ENCODE assay signal across 1 cellular context in the genomic region with DNA sequence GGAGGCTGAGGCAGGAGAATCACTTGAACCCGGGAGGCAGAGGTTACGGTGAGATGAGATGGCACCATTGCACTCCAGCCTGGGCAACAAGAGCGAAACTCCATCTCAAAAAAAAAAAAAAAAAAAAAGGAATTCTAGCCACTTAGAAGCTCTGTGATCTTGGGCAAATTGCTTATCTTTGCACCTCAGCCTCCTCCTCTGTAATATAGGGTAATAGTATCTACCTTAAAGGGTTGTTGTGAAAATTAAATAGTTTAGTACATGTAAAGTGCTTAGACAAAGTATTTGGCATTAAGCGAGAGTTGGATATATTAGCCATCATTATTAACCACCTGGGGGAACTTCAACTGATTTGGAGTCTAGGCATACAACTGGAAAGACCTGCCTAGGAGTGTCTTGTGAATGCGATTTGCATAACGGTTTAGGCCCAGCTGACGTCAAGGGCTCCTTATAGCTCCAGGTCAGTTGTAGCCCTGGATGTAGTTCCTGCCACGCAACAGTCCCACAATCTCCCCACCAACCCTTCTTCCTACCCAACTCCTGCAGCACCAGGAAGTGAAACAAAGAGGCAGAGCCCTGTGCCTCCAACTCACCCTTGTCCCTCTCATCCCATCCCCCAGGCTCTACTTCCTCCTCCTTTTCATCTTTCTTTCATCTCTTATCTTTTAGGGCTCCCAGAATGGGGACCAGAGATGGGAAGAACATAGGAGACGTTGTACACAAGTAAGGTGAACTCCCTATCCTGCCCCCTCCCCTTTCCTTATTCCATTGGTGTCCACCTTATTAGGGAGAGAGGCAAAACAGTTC.
TF ChIP-seq lines count a peak whose summit lies in the region.

No MANE protein-coding gene starts in this region.

TF ChIP-seq in K562, 482 proteins besides CTCF, POLR2A, EP300 and RAD21 (continued from another document and continues in another):
- TF ChIP-seq, protein P1, sequence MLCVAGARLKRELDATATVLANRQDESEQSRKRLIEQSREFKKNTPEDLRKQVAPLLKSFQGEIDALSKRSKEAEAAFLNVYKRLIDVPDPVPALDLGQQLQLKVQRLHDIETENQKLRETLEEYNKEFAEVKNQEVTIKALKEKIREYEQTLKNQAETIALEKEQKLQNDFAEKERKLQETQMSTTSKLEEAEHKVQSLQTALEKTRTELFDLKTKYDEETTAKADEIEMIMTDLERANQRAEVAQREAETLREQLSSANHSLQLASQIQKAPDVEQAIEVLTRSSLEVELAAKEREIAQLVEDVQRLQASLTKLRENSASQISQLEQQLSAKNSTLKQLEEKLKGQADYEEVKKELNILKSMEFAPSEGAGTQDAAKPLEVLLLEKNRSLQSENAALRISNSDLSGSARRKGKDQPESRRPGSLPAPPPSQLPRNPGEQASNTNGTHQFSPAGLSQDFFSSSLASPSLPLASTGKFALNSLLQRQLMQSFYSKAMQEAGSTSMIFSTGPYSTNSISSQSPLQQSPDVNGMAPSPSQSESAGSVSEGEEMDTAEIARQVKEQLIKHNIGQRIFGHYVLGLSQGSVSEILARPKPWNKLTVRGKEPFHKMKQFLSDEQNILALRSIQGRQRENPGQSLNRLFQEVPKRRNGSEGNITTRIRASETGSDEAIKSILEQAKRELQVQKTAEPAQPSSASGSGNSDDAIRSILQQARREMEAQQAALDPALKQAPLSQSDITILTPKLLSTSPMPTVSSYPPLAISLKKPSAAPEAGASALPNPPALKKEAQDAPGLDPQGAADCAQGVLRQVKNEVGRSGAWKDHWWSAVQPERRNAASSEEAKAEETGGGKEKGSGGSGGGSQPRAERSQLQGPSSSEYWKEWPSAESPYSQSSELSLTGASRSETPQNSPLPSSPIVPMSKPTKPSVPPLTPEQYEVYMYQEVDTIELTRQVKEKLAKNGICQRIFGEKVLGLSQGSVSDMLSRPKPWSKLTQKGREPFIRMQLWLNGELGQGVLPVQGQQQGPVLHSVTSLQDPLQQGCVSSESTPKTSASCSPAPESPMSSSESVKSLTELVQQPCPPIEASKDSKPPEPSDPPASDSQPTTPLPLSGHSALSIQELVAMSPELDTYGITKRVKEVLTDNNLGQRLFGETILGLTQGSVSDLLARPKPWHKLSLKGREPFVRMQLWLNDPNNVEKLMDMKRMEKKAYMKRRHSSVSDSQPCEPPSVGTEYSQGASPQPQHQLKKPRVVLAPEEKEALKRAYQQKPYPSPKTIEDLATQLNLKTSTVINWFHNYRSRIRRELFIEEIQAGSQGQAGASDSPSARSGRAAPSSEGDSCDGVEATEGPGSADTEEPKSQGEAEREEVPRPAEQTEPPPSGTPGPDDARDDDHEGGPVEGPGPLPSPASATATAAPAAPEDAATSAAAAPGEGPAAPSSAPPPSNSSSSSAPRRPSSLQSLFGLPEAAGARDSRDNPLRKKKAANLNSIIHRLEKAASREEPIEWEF (CRISPR knock-in tag; IDR thresholded peaks at IDR 0.05), result peak; percentile 29
- TF ChIP-seq NFATC3 (IDR thresholded peaks at IDR 0.05) (0 out of 2 replicates have a peak, but pooled peaks have one; percentile 72), CEBPB (tag; IDR thresholded peaks at IDR 0.05) (no peak), TBL1XR1 (IDR thresholded peaks at IDR 0.05; ENCODE audit: low read length in 2 of 2) (no peak), NR3C1 (CRISPR knock-in tag; IDR thresholded peaks at IDR 0.05) (no peak), ZNF134 (CRISPR knock-in tag; conservative IDR thresholded peaks at IDR 0.05) (peak; percentile 77), RFX5 (IDR thresholded peaks at IDR 0.05; ENCODE audit: low read depth, low read length) (no peak), EHMT2 (IDR thresholded peaks at IDR 0.05) (no peak; the same call in 1 of the 2 replicates), DDX20 (tag; IDR thresholded peaks at IDR 0.05; ENCODE audit: low read depth) (no peak), TARDBP (IDR thresholded peaks at IDR 0.05) (0 out of 2 replicates have a peak, but pooled peaks have one; percentile 71), HDAC8 (tag; IDR thresholded peaks at IDR 0.05) (peak; percentile 41; the same call in 1 of the 2 replicates), MEIS2 (IDR thresholded peaks at IDR 0.05; ENCODE audit: partially characterized antibody) (peak; percentile 18), NFRKB (IDR thresholded peaks at IDR 0.05; ENCODE audit: low read depth) (peak; percentile 97), ZBTB8A (IDR thresholded peaks at IDR 0.05; ENCODE audit: partially characterized antibody) (no peak), SP2 (IDR thresholded peaks at IDR 0.05; ENCODE audit: extremely low read depth, low read depth, low read length, poor library complexity, severe bottlenecking) (no peak), TEAD1 (CRISPR knock-in tag; IDR thresholded peaks at IDR 0.05) (peak; percentile 11 to 44; a peak in 1 of 4 replicates), ELF1 (tag; IDR thresholded peaks at IDR 0.05) (peak; percentile 94), CSDE1 (IDR thresholded peaks at IDR 0.05) (peak in 1 of 2 experiments; percentile 43; a peak in 1 of 4 replicates)
- TF ChIP-seq, protein P2, sequence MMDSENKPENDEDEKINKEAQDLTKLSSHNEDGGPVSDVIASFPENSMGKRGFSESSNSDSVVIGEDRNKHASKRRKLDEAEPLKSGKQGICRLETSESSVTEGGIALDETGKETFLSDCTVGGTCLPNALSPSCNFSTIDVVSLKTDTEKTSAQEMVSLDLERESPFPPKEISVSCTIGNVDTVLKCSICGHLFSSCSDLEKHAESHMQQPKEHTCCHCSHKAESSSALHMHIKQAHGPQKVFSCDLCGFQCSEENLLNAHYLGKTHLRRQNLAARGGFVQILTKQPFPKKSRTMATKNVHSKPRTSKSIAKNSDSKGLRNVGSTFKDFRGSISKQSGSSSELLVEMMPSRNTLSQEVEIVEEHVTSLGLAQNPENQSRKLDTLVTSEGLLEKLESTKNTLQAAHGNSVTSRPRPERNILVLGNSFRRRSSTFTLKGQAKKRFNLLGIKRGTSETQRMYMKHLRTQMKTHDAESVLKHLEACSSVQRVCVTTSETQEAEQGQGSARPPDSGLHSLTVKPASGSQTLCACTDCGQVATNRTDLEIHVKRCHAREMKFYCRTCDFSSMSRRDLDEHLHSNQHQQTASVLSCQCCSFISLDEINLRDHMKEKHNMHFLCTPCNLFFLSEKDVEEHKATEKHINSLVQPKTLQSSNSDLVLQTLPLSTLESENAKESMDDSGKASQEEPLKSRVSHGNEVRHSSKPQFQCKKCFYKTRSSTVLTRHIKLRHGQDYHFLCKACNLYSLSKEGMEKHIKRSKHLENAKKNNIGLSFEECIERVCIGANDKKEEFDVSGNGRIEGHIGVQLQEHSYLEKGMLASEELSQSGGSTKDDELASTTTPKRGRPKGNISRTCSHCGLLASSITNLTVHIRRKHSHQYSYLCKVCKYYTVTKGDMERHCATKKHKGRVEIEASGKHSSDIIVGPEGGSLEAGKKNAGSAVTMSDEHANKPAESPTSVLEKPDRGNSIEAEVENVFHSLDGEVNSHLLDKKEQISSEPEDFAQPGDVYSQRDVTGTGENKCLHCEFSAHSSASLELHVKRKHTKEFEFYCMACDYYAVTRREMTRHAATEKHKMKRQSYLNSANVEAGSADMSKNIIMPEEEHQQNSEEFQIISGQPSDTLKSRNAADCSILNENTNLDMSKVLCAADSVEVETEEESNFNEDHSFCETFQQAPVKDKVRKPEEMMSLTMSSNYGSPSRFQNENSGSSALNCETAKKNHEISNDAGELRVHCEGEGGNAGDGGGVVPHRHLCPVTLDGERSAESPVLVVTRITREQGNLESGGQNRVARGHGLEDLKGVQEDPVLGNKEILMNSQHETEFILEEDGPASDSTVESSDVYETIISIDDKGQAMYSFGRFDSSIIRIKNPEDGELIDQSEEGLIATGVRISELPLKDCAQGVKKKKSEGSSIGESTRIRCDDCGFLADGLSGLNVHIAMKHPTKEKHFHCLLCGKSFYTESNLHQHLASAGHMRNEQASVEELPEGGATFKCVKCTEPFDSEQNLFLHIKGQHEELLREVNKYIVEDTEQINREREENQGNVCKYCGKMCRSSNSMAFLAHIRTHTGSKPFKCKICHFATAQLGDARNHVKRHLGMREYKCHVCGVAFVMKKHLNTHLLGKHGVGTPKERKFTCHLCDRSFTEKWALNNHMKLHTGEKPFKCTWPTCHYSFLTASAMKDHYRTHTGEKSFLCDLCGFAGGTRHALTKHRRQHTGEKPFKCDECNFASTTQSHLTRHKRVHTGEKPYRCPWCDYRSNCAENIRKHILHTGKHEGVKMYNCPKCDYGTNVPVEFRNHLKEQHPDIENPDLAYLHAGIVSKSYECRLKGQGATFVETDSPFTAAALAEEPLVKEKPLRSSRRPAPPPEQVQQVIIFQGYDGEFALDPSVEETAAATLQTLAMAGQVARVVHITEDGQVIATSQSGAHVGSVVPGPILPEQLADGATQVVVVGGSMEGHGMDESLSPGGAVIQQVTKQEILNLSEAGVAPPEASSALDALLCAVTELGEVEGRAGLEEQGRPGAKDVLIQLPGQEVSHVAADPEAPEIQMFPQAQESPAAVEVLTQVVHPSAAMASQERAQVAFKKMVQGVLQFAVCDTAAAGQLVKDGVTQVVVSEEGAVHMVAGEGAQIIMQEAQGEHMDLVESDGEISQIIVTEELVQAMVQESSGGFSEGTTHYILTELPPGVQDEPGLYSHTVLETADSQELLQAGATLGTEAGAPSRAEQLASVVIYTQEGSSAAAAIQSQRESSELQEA (IDR thresholded peaks at IDR 0.05; ENCODE audit: low read depth), result no peak
- TF ChIP-seq, protein P3, sequence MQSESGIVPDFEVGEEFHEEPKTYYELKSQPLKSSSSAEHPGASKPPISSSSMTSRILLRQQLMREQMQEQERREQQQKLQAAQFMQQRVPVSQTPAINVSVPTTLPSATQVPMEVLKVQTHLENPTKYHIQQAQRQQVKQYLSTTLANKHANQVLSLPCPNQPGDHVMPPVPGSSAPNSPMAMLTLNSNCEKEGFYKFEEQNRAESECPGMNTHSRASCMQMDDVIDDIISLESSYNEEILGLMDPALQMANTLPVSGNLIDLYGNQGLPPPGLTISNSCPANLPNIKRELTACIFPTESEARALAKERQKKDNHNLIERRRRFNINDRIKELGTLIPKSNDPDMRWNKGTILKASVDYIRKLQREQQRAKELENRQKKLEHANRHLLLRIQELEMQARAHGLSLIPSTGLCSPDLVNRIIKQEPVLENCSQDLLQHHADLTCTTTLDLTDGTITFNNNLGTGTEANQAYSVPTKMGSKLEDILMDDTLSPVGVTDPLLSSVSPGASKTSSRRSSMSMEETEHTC (IDR thresholded peaks at IDR 0.05), result peak; percentile 70; the same call in 1 of the 2 replicates
- TF ChIP-seq, protein P4, sequence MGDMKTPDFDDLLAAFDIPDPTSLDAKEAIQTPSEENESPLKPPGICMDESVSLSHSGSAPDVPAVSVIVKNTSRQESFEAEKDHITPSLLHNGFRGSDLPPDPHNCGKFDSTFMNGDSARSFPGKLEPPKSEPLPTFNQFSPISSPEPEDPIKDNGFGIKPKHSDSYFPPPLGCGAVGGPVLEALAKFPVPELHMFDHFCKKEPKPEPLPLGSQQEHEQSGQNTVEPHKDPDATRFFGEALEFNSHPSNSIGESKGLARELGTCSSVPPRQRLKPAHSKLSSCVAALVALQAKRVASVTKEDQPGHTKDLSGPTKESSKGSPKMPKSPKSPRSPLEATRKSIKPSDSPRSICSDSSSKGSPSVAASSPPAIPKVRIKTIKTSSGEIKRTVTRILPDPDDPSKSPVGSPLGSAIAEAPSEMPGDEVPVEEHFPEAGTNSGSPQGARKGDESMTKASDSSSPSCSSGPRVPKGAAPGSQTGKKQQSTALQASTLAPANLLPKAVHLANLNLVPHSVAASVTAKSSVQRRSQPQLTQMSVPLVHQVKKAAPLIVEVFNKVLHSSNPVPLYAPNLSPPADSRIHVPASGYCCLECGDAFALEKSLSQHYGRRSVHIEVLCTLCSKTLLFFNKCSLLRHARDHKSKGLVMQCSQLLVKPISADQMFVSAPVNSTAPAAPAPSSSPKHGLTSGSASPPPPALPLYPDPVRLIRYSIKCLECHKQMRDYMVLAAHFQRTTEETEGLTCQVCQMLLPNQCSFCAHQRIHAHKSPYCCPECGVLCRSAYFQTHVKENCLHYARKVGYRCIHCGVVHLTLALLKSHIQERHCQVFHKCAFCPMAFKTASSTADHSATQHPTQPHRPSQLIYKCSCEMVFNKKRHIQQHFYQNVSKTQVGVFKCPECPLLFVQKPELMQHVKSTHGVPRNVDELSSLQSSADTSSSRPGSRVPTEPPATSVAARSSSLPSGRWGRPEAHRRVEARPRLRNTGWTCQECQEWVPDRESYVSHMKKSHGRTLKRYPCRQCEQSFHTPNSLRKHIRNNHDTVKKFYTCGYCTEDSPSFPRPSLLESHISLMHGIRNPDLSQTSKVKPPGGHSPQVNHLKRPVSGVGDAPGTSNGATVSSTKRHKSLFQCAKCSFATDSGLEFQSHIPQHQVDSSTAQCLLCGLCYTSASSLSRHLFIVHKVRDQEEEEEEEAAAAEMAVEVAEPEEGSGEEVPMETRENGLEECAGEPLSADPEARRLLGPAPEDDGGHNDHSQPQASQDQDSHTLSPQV (IDR thresholded peaks at IDR 0.05), result peak; percentile 64
- TF ChIP-seq, protein P5, sequence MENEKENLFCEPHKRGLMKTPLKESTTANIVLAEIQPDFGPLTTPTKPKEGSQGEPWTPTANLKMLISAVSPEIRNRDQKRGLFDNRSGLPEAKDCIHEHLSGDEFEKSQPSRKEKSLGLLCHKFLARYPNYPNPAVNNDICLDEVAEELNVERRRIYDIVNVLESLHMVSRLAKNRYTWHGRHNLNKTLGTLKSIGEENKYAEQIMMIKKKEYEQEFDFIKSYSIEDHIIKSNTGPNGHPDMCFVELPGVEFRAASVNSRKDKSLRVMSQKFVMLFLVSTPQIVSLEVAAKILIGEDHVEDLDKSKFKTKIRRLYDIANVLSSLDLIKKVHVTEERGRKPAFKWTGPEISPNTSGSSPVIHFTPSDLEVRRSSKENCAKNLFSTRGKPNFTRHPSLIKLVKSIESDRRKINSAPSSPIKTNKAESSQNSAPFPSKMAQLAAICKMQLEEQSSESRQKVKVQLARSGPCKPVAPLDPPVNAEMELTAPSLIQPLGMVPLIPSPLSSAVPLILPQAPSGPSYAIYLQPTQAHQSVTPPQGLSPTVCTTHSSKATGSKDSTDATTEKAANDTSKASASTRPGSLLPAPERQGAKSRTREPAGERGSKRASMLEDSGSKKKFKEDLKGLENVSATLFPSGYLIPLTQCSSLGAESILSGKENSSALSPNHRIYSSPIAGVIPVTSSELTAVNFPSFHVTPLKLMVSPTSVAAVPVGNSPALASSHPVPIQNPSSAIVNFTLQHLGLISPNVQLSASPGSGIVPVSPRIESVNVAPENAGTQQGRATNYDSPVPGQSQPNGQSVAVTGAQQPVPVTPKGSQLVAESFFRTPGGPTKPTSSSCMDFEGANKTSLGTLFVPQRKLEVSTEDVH (IDR thresholded peaks at IDR 0.05; ENCODE audit: low read depth, partially characterized antibody), result peak; percentile 75
